In the genomic region with DNA sequence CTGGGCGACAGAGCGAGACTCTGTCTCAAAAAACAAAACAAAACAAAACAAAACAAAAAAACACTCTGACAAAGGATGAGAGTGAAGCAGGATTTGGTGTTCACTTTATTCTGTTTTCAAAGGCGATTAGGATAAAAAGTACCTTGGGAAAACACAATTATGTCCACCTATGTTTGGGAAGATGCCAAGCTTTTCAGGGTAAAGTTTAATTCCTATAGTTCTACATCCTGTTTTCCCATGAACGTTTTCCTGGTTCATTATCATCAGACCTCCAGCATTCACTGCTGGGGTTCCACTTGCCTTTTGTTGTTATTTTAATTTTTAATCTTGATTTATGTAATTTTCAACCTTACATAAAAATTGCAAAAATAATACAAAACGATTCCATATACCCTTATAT, we compare ENCODE assay signal across 1 cellular context.
TF ChIP-seq lines count a peak whose summit lies in the region.

No MANE protein-coding gene starts in this region.

TF ChIP-seq in endothelial cell of umbilical vein, 7 proteins besides CTCF, POLR2A, EP300 and RAD21 (continued from another document):
- TF ChIP-seq, protein P1, sequence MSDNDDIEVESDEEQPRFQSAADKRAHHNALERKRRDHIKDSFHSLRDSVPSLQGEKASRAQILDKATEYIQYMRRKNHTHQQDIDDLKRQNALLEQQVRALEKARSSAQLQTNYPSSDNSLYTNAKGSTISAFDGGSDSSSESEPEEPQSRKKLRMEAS (IDR thresholded peaks at IDR 0.05; ENCODE audit: insufficient read depth, insufficient read length): no peak
- no peak for TF ChIP-seq POLR2AphosphoS5 (IDR thresholded peaks at IDR 0.05; ENCODE audit: insufficient read depth, low read depth, low read length)
- no peak for TF ChIP-seq FOS (IDR thresholded peaks at IDR 0.05; ENCODE audit: borderline replicate concordance, insufficient read depth, low read length)
TF ChIP-seq in endothelial cell of umbilical vein: peak in this region for 0.
